Comparison of ENCODE assay signal across 1 cellular context in the genomic region with DNA sequence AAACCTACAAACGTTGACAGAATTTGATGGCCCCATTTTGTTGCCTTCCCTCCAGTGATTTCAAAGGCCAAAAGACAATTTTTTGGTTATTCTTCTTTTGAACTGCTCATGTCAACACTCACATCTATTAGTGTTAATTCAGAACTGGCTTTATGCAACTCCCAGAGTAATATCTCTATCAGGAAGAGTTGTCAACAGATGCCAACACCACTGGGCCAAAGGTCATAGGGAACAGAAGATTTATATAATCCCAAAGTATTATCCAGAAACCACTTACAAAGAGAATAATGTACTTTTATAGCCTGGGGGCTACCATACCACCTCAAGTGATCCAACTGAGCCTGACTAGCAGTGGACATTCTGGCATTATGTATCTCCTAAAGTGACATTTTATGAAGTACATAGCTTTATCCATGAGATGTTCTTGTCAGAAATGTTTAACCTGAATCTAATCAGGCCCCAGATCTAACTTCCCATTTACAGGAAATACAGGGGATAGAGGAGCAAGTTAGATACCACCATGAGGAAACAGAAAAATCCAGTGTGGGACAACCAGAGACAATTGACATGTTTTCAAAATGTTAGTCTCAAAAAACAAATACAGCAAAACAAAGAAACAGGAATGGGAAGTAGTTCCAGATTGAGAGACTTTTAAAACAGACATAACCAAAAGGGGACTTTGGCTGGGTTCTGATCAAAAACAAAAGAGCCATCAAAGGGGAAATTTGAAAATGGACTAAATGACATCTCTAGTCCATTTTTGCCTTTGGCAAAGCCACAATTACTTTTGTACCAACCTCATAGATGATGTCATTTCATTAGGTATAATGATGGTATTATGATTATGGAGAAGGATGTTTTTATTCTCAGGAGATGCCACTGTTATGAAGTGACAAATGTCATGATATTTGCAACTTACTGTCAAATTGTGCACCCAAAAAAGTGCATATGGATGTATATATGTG.
TF ChIP-seq lines count a peak whose summit lies in the region.

No MANE protein-coding gene starts in this region.

TF ChIP-seq in K562, 482 proteins besides CTCF, POLR2A, EP300 and RAD21:
- TF ChIP-seq, protein P1, sequence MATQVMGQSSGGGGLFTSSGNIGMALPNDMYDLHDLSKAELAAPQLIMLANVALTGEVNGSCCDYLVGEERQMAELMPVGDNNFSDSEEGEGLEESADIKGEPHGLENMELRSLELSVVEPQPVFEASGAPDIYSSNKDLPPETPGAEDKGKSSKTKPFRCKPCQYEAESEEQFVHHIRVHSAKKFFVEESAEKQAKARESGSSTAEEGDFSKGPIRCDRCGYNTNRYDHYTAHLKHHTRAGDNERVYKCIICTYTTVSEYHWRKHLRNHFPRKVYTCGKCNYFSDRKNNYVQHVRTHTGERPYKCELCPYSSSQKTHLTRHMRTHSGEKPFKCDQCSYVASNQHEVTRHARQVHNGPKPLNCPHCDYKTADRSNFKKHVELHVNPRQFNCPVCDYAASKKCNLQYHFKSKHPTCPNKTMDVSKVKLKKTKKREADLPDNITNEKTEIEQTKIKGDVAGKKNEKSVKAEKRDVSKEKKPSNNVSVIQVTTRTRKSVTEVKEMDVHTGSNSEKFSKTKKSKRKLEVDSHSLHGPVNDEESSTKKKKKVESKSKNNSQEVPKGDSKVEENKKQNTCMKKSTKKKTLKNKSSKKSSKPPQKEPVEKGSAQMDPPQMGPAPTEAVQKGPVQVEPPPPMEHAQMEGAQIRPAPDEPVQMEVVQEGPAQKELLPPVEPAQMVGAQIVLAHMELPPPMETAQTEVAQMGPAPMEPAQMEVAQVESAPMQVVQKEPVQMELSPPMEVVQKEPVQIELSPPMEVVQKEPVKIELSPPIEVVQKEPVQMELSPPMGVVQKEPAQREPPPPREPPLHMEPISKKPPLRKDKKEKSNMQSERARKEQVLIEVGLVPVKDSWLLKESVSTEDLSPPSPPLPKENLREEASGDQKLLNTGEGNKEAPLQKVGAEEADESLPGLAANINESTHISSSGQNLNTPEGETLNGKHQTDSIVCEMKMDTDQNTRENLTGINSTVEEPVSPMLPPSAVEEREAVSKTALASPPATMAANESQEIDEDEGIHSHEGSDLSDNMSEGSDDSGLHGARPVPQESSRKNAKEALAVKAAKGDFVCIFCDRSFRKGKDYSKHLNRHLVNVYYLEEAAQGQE (CRISPR knock-in tag; IDR thresholded peaks at IDR 0.05; ENCODE audit: low read depth) = no peak
- no peak for TF ChIP-seq ZNF121 (CRISPR knock-in tag; conservative IDR thresholded peaks at IDR 0.05)
- TF ChIP-seq, protein P2, sequence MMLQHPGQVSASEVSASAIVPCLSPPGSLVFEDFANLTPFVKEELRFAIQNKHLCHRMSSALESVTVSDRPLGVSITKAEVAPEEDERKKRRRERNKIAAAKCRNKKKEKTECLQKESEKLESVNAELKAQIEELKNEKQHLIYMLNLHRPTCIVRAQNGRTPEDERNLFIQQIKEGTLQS (IDR thresholded peaks at IDR 0.05) = peak; percentile 38
- TF ChIP-seq, protein P2 (CRISPR knock-in tag; conservative IDR thresholded peaks at IDR 0.05) = no peak
- TF ChIP-seq NR2C2 (CRISPR knock-in tag; IDR thresholded peaks at IDR 0.05) = no peak
- peak; percentile 31; the same call in 1 of the 2 replicates for TF ChIP-seq NR2C2 (tag; IDR thresholded peaks at IDR 0.05)
- TF ChIP-seq NR4A1 (CRISPR knock-in tag; IDR thresholded peaks at IDR 0.05) = no peak
- no peak for TF ChIP-seq NR4A1 (tag; IDR thresholded peaks at IDR 0.05)
- 0 out of 2 replicates have a peak, but pooled peaks have one; percentile 15 for TF ChIP-seq POLR2H (tag; IDR thresholded peaks at IDR 0.05; ENCODE audit: low read depth)
- peak; percentile 20; the same call in 1 of the 2 replicates for TF ChIP-seq ATF7 (IDR thresholded peaks at IDR 0.05)
